In genomic region chr6:7692453-7692784, GRCh38 we compare ENCODE assay signal across 16 cellular contexts. TPM values are rescaled to one million over a fixed set of nuclear protein-coding genes. Genes with fewer than 3 reads are reported as not detected.
DNase-seq lines count a peak whose midpoint lies in the region; ATAC-seq and TF ChIP-seq lines count a peak whose summit lies in the region.
"Had no signal": no experiment of that assay in that cellular context is flagged by ENCODE, and none has a peak within 500 bp of the region (broad histone marks: within the 10 kb centered on the region; RNA-seq: fewer than 3 reads in every experiment).

No MANE protein-coding gene starts in this region.

- H3K9me3 ChIP-seq in HUES6 (ENCODE audit: control insufficient read depth, insufficient read depth, low read depth, low read length), result no peaks in the 10 kb centered on the region
- H3K9me3 ChIP-seq: esophagus muscularis mucosa, thyroid gland had no signal

- ATAC-seq in HG02798 (IDR thresholded peaks at IDR 0.05; ENCODE audit: poor library complexity, unreplicated experiment), result no peak

- H3K27me3 ChIP-seq in HUES6 (ENCODE audit: control insufficient read depth, insufficient read depth, low read length) (no peaks in the 10 kb centered on the region), brain microvascular endothelial cell (replicated peaks) (no peaks in the 10 kb centered on the region)
- H3K27me3 ChIP-seq: thyroid gland had no signal

- no peaks in the 10 kb centered on the region for H3K27me3 Mint-ChIP-seq in mesothelial cell of epicardium (ENCODE audit: low read depth)

- no peak overlapping the region for H3K9ac ChIP-seq in HUES6 (ENCODE audit: low read length)

- peak overlapping the region; percentile 28 for H3K4me3 Mint-ChIP-seq in mesothelial cell of epicardium

- no peak for TF ChIP-seq CTCF in AG09309 (IDR thresholded peaks at IDR 0.05; ENCODE audit: control insufficient read depth, insufficient read depth, low read depth, low read length, missing control alignments)
- TF ChIP-seq CTCF in brain microvascular endothelial cell (IDR thresholded peaks at IDR 0.05; ENCODE audit: low read depth, low read length, missing control alignments), result no peak
- TF ChIP-seq CTCF in mesothelial cell of epicardium (IDR thresholded peaks at IDR 0.05; ENCODE audit: unreplicated experiment), result no peak

- H3K27ac ChIP-seq in HUES6 (ENCODE audit: low read depth, low read length) (no peak overlapping the region), brain microvascular endothelial cell (peak overlapping the region; percentile 43)
- H3K27ac ChIP-seq: esophagus muscularis mucosa, thyroid gland had no signal

- DNase-seq in AG09309 (ENCODE audit: low read depth), result no peak
- no peak for DNase-seq in brain microvascular endothelial cell
- no peak for DNase-seq in mesothelial cell of epicardium (ENCODE audit: low spot score in 2 of 2, unreplicated experiment in 2 of 2)
- no peak for DNase-seq in GM19240 (ENCODE audit: insufficient read length, low spot score)
- no peak for DNase-seq in cardiac septum (ENCODE audit: low spot score)
- DNase-seq in NCI-H1092 treated with DMSO at 0.1 percent for 48 hours (lab: John Stamatoyannopoulos, UW), result no peak
- DNase-seq: aorta, DMS 273 treated with DMSO at 0.1 percent for 48 hours, NCI-H1436, SHP77, thyroid gland had no signal

- peaks cover 8% of the 10 kb centered on the region for H3K4me1 Mint-ChIP-seq in mesothelial cell of epicardium

- H3K4me3 ChIP-seq in AG09309 (ENCODE audit: control insufficient read depth, low read depth, low read length) (peak overlapping the region; percentile 12), HUES6 (ENCODE audit: low read depth, low read length) (peak overlapping the region; percentile 8; the same call in 1 of the 2 replicates), brain microvascular endothelial cell (ENCODE audit: low read depth, low read length) (peak overlapping the region; percentile 9)
- H3K4me3 ChIP-seq: esophagus muscularis mucosa, skin epidermis, thyroid gland had no signal

- in situ Hi-C loops in brain microvascular endothelial cell (cut with HindIII; ENCODE audit: low pct_ligation_motif_present, low sequenced_read_pairs), result no loop called here

- intact Hi-C loops in cardiac septum (cut with DNase I), result no loop called here

- H3K36me3 Mint-ChIP-seq in mesothelial cell of epicardium, result no peaks in the 10 kb centered on the region

- no peaks in the 10 kb centered on the region for H3K36me3 ChIP-seq in HUES6 (ENCODE audit: control insufficient read depth, insufficient read depth, low read length)
- H3K36me3 ChIP-seq in brain microvascular endothelial cell (replicated peaks), result no peaks in the 10 kb centered on the region
- H3K36me3 ChIP-seq: esophagus muscularis mucosa, thyroid gland had no signal

- peaks cover 3% of the 10 kb centered on the region for H3K9me3 Mint-ChIP-seq in mesothelial cell of epicardium

- H3K27ac Mint-ChIP-seq in mesothelial cell of epicardium, result peak overlapping the region; percentile 24

- H3K4me1 ChIP-seq in HUES6 (ENCODE audit: control insufficient read depth, insufficient read depth, low read length), result peaks cover 13% of the 10 kb centered on the region
- H3K4me1 ChIP-seq: esophagus muscularis mucosa had no signal

RNA-seq across cellular contexts. Expression of gene BMP6, which starts 33.5 kb away (rescaled TPM):
- 3.5 to 4.2 TPM (median 3.6 TPM) in 3 replicates for total RNA-seq in mesothelial cell of epicardium
- 2.9 TPM for total RNA-seq in cardiac septum
- total RNA-seq: T-helper 2 cell treated with Interferon-gamma antibody and Interleukin-4, amounts not matched to agents 100 ng/mL and 5 ng/mL, for 36 hours had no signal
